Comparison of ENCODE assay signal across 1 cellular context in genomic region chr10:101587725-101588614, GRCh38.
TF ChIP-seq lines count a peak whose summit lies in the region.

Gene DPCD, plus strand, starts transcription at chr10:101588321. Its CDS starts 16 bp downstream, at chr10:101588337.
Gene POLL, minus strand, starts transcription at chr10:101588257. Its CDS starts 897 bp downstream, at chr10:101587360.

TF ChIP-seq in GM12878, 131 proteins besides CTCF, POLR2A, EP300 and RAD21 (continued from another document and continues in another):
- peak; percentile 16; the same call in 1 of the 2 replicates for TF ChIP-seq MAX (IDR thresholded peaks at IDR 0.05; ENCODE audit: low read depth, low read length)
- no peak for TF ChIP-seq MEF2A (IDR thresholded peaks at IDR 0.05; ENCODE audit: insufficient read depth, low read depth, low read length)
- no peak for TF ChIP-seq FOS (IDR thresholded peaks at IDR 0.05; ENCODE audit: borderline replicate concordance, extremely low read depth, insufficient read length)
- TF ChIP-seq PAX8 (IDR thresholded peaks at IDR 0.05), result no peak
- TF ChIP-seq ATF3 (IDR thresholded peaks at IDR 0.05; ENCODE audit: borderline replicate concordance, extremely low read depth, low read depth, low read length), result no peak
- TF ChIP-seq RELB (IDR thresholded peaks at IDR 0.05; ENCODE audit: low read depth), result peak; percentile 59; the same call in 1 of the 2 replicates
- peak; percentile 57 for TF ChIP-seq GATAD2B (conservative IDR thresholded peaks at IDR 0.05; ENCODE audit: low read depth)
- TF ChIP-seq NFIC (IDR thresholded peaks at IDR 0.05; ENCODE audit: low read depth, low read length), result no peak
- TF ChIP-seq EGR1 (IDR thresholded peaks at IDR 0.05; ENCODE audit: borderline replicate concordance in 1 of 2, low read depth in 2 of 2, low read length in 2 of 2), result peak; percentile 24 to 68; a peak in 2 of 3 replicates
- TF ChIP-seq STAT1 (conservative IDR thresholded peaks at IDR 0.05), result no peak
- 0 out of 2 replicates have a peak, but pooled peaks have one; percentile 42 for TF ChIP-seq CHD1 (IDR thresholded peaks at IDR 0.05; ENCODE audit: low read depth, low read length)
- no peak for TF ChIP-seq ZNF592 (IDR thresholded peaks at IDR 0.05)
- TF ChIP-seq ZBTB33 (IDR thresholded peaks at IDR 0.05), result no peak
- no peak for TF ChIP-seq TAF1 (IDR thresholded peaks at IDR 0.05; ENCODE audit: borderline replicate concordance, low read depth, low read length)
- no peak for TF ChIP-seq ASH2L (IDR thresholded peaks at IDR 0.05; ENCODE audit: borderline replicate concordance, low read depth)
- TF ChIP-seq MXI1 (IDR thresholded peaks at IDR 0.05; ENCODE audit: low read depth, low read length), result peak; percentile 98
- 0 out of 2 replicates have a peak, but pooled peaks have one; percentile 35 for TF ChIP-seq PAX5 (IDR thresholded peaks at IDR 0.05; ENCODE audit: borderline replicate concordance, low read depth, low read length)
- peak; percentile 99 for TF ChIP-seq BMI1 (IDR thresholded peaks at IDR 0.05; ENCODE audit: borderline replicate concordance)
- TF ChIP-seq RFX5 (IDR thresholded peaks at IDR 0.05; ENCODE audit: low read depth, low read length), result no peak
- TF ChIP-seq ZNF274 (IDR thresholded peaks at IDR 0.05; ENCODE audit: insufficient read depth, insufficient read length), result no peak
- TF ChIP-seq NBN (IDR thresholded peaks at IDR 0.05), result peak; percentile 64; the same call in 1 of the 2 replicates
- TF ChIP-seq STAT3 (IDR thresholded peaks at IDR 0.05; ENCODE audit: low read depth, low read length), result no peak
- TF ChIP-seq E2F8 (IDR thresholded peaks at IDR 0.05; ENCODE audit: low read depth, partially characterized antibody), result peak; percentile 63
- TF ChIP-seq LARP7 (IDR thresholded peaks at IDR 0.05), result no peak
- TF ChIP-seq PKNOX1 (IDR thresholded peaks at IDR 0.05), result peak; percentile 59
- TF ChIP-seq RUNX3 (IDR thresholded peaks at IDR 0.05; ENCODE audit: low read length), result peak; percentile 43; the same call in 1 of the 2 replicates
- no peak for TF ChIP-seq ATF2 (IDR thresholded peaks at IDR 0.05; ENCODE audit: low read length)
- TF ChIP-seq CEBPB (IDR thresholded peaks at IDR 0.05; ENCODE audit: borderline replicate concordance in 1 of 2, low read depth in 2 of 2, low read length in 2 of 2), result no peak
- TF ChIP-seq HDGF (IDR thresholded peaks at IDR 0.05), result no peak
- no peak for TF ChIP-seq NR2F1 (conservative IDR thresholded peaks at IDR 0.05)
- no peak for TF ChIP-seq YBX1 (IDR thresholded peaks at IDR 0.05)
- TF ChIP-seq USF2 (IDR thresholded peaks at IDR 0.05; ENCODE audit: borderline replicate concordance, low read depth, low read length), result no peak
- TF ChIP-seq SUPT20H (IDR thresholded peaks at IDR 0.05; ENCODE audit: borderline replicate concordance, control insufficient read depth, low read depth, low read length), result no peak
- TF ChIP-seq SREBF2 (IDR thresholded peaks at IDR 0.05; ENCODE audit: low read length), result peak; percentile 58; the same call in 1 of the 2 replicates
- no peak for TF ChIP-seq NFXL1 (IDR thresholded peaks at IDR 0.05; ENCODE audit: borderline replicate concordance)
- peak; percentile 97 for TF ChIP-seq YY1 (IDR thresholded peaks at IDR 0.05; ENCODE audit: low read depth, low read length)
- no peak for TF ChIP-seq NFYA (IDR thresholded peaks at IDR 0.05; ENCODE audit: borderline replicate concordance, low read depth, low read length)
- TF ChIP-seq CBFB (IDR thresholded peaks at IDR 0.05; ENCODE audit: low read depth), result no peak
- TF ChIP-seq ZBTB4 (CRISPR knock-in tag; IDR thresholded peaks at IDR 0.05), result no peak
- TF ChIP-seq JUND (IDR thresholded peaks at IDR 0.05; ENCODE audit: low read depth, low read length), result no peak
- no peak for TF ChIP-seq RELA (IDR thresholded peaks at IDR 0.05; ENCODE audit: borderline replicate concordance, partially characterized antibody)
- no peak for TF ChIP-seq HDAC2 (IDR thresholded peaks at IDR 0.05)
